In the genomic region with DNA sequence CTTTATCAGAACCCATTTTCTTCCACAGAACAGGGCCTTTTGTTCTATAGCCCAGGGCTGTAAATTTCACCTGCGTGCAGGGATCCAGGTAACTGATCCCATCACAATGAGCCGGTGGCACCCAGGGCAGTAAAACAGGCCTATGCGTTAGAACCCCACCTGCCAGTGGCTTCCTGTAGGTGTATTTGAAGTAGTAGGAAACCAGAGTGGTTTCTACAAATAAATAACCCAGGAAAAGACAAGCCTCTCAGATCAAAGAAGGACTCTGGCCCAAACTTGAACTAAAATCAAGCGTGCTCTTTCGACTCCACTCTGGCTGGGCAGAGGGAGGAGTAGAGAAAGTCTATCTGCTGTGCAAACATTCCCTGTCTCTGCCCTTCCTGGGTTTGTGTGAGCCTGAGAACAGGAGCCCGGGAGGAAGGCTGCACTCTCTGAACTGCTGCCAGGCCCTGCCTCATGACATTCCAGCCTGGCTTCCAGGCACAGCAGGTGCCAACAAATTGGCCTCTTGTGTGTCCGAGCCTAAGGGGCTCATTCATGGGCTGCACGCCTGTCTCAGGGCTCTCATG, we compare ENCODE assay signal across 9 cellular contexts.
DNase-seq lines count a peak whose midpoint lies in the region; ATAC-seq and TF ChIP-seq lines count a peak whose summit lies in the region.
"Had no signal": no experiment of that assay in that cellular context is flagged by ENCODE, and none has a peak within 500 bp of the region (broad histone marks: within the 10 kb centered on the region; RNA-seq: fewer than 3 reads in every experiment).

No MANE protein-coding gene starts in this region.

- H3K4me1 ChIP-seq in Peyer's patch, result peaks cover 0 to 13% (median 0%) of the 10 kb centered on the region in 4 donors
- peaks cover 4% of the 10 kb centered on the region for H3K4me1 ChIP-seq in right cardiac atrium (ENCODE audit: control insufficient read depth, insufficient read depth, low read length)
- peaks cover 9 to 18% (median 11%) of the 10 kb centered on the region in 4 donors for H3K4me1 ChIP-seq in stomach
- H3K4me1 ChIP-seq in tibial artery, result peaks cover 0 to 21% (median 14%) of the 10 kb centered on the region in 4 donors

- DNase-seq in DMS 273 (lab: John Stamatoyannopoulos, UW; ENCODE audit: unreplicated experiment) (peak; percentile 28), DMS 273 treated with DMSO at 0.1 percent for 48 hours (lab: John Stamatoyannopoulos, UW) (no peak), Peyer's patch (peak in 2 of 3 donors; percentile 61 to 68), right cardiac atrium (peak; percentile 77 to 90 (median 88)), stomach (peak; percentile 70), NCI-H1694 (lab: John Stamatoyannopoulos, UW) (no peak), progenitor cell of endocrine pancreas (ENCODE audit: low spot score, unreplicated experiment) (no peak), tibial artery (no peak)

- H3K27me3 Mint-ChIP-seq in progenitor cell of endocrine pancreas, result peaks cover 25% of the 10 kb centered on the region

- peaks cover 9% of the 10 kb centered on the region for H3K4me1 Mint-ChIP-seq in progenitor cell of endocrine pancreas (ENCODE audit: low read depth)

- TF ChIP-seq POLR2A in Peyer's patch (IDR thresholded peaks at IDR 0.05) (no peak), stomach (IDR thresholded peaks at IDR 0.05) (no peak)

- H3K27ac Mint-ChIP-seq in progenitor cell of endocrine pancreas, result no peak overlapping the region

- H3K4me3 ChIP-seq in Peyer's patch, result no peak overlapping the region
- no peak overlapping the region for H3K4me3 ChIP-seq in right cardiac atrium (ENCODE audit: low read length)
- no peak overlapping the region for H3K4me3 ChIP-seq in stomach
- H3K4me3 ChIP-seq in tibial artery, result no peak overlapping the region
- H3K4me3 ChIP-seq: smooth muscle cell had no signal

- no peak overlapping the region for H3K4me3 Mint-ChIP-seq in progenitor cell of endocrine pancreas (ENCODE audit: low read depth)

- H3K9me3 Mint-ChIP-seq in progenitor cell of endocrine pancreas (ENCODE audit: low read depth), result no peaks in the 10 kb centered on the region

- no peaks in the 10 kb centered on the region for H3K36me3 Mint-ChIP-seq in progenitor cell of endocrine pancreas (ENCODE audit: insufficient read depth)

- no peaks in the 10 kb centered on the region for H3K27me3 ChIP-seq in Peyer's patch
- no peaks in the 10 kb centered on the region for H3K27me3 ChIP-seq in right cardiac atrium (ENCODE audit: control insufficient read depth, insufficient read depth)
- no peaks in the 10 kb centered on the region for H3K27me3 ChIP-seq in stomach
- H3K27me3 ChIP-seq in tibial artery, result no peaks in the 10 kb centered on the region

- TF ChIP-seq CTCF in Peyer's patch (IDR thresholded peaks at IDR 0.05) (no peak), stomach (IDR thresholded peaks at IDR 0.05) (no peak), progenitor cell of endocrine pancreas (IDR thresholded peaks at IDR 0.05; ENCODE audit: unreplicated experiment) (no peak), tibial artery (IDR thresholded peaks at IDR 0.05) (no peak)

- peak; percentile 92 to 97 for ATAC-seq in right cardiac atrium

- H3K27ac ChIP-seq in Peyer's patch (peak overlapping the region in 1 of 4 donors; percentile 10), right cardiac atrium (ENCODE audit: low read length) (no peak overlapping the region), stomach (no peak overlapping the region), tibial artery (no peak overlapping the region)

- intact Hi-C loops in right cardiac atrium (cut with DNase I) (no loop called here), stomach (cut with DNase I; ENCODE audit: low total_unique reads) (no loop called here), tibial artery (cut with DNase I; ENCODE audit: low total_unique reads) (no loop called here)

- TF ChIP-seq EP300 in stomach (IDR thresholded peaks at IDR 0.05), result no peak

- no peaks in the 10 kb centered on the region for H3K36me3 ChIP-seq in Peyer's patch
- H3K36me3 ChIP-seq in stomach, result no peaks in the 10 kb centered on the region
- H3K36me3 ChIP-seq in tibial artery, result no peaks in the 10 kb centered on the region

- WGBS in right cardiac atrium, result 37% methylated on average over 8 of the region's 8 CpGs
- 11 to 30% (median 19%) methylated on average over 8 of the region's 8 CpGs for WGBS in stomach, 5 donors

- H3K9me3 ChIP-seq in Peyer's patch (no peaks in the 10 kb centered on the region), right cardiac atrium (ENCODE audit: control insufficient read depth, low read length) (no peaks in the 10 kb centered on the region), stomach (no peaks in the 10 kb centered on the region), tibial artery (no peaks in the 10 kb centered on the region)

Comparison
In these comparisons a context has a peak if more than half of its experiments do, and no peak if none do; other contexts are left out.
1. DNase-seq: peak in DMS 273 (single experiment), Peyer's patch (2 of 3), right cardiac atrium (3 of 3) and stomach (single experiment); none in DMS 273 treated with DMSO at 0.1 percent for 48 hours (single experiment), NCI-H1694 (single experiment), progenitor cell of endocrine pancreas (single experiment) and tibial artery (0 of 2).